10 cellular contexts compared by ENCODE assay signal in the genomic region with DNA sequence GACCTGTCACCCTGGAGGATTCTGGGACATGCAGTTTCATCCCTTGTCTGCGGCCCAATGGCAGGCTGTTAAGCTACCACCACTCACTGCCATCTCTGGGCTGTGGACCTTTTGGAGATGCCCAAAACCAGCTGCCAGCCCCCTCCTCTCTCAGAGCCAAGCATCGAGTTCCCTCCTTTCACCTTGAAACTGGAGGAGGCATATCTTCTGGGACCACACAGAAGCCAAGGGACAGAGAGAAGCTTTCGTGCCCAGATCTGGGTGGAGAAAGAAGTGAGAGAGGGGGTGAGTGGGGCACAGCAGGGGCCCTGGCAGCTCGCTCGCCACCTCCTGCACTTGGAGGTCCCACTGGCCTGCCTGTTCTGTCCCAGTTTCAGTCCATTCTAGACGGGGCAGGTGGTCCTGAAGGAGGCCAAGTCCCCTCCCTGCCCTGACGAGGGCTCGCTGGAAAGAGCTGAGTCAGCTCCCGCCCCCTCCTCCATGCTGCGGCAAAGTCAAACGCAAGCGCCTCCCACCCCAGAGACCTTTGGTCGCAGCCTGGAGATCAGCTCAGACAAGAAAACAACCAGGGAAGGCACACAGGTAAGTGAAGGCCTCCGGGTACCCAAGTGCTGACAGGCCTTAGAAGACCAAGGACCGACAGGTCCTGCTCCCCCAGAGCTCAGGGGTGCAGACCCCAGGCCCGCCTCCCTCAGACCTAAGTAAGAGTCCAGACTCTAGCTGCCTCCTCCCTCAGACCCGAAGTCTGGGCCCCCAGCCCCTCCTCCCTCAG. TPM values are rescaled to one million over a fixed set of nuclear protein-coding genes. Genes with fewer than 3 reads are reported as not detected.
DNase-seq lines count a peak whose midpoint lies in the region; ATAC-seq and TF ChIP-seq lines count a peak whose summit lies in the region.
"Had no signal": no experiment of that assay in that cellular context is flagged by ENCODE, and none has a peak within 500 bp of the region (broad histone marks: within the 10 kb centered on the region; RNA-seq: fewer than 3 reads in every experiment).

No MANE protein-coding gene starts in this region.

- TF ChIP-seq POLR2A in Raji (IDR thresholded peaks at IDR 0.05; ENCODE audit: insufficient read depth, low read depth, low read length) = 0 out of 2 replicates have a peak, but pooled peaks have one; percentile 30
- TF ChIP-seq POLR2A in gastrocnemius medialis (IDR thresholded peaks at IDR 0.05) = no peak

- H3K27me3 ChIP-seq in gastrocnemius medialis = no peaks in the 10 kb centered on the region
- H3K27me3 ChIP-seq in left lung = peaks cover 0 to 5% of the 10 kb centered on the region in 2 donors
- H3K27me3 ChIP-seq: tibial artery had no signal

- H3K4me1 ChIP-seq in gastrocnemius medialis (peaks cover 6 to 11% of the 10 kb centered on the region in 2 donors), left lung (peaks cover 0 to 21% of the 10 kb centered on the region in 2 donors)

- TF ChIP-seq CTCF in gastrocnemius medialis (IDR thresholded peaks at IDR 0.05 in 4 of 5, conservative IDR thresholded peaks at IDR 0.05 in 1 of 5) (no peak), left lung (IDR thresholded peaks at IDR 0.05) (no peak)

- H3K4me3 Mint-ChIP-seq in activated naive CD4-positive, alpha-beta T cell treated with anti-CD3 and anti-CD28 coated beads for 36 hours = no peak overlapping the region

- H3K9me3 ChIP-seq in gastrocnemius medialis (no peaks in the 10 kb centered on the region), left lung (no peaks in the 10 kb centered on the region)
- H3K9me3 ChIP-seq: tibial artery had no signal

- no peak overlapping the region for H3K27ac Mint-ChIP-seq in activated naive CD4-positive, alpha-beta T cell treated with anti-CD3 and anti-CD28 coated beads for 36 hours

- no peaks in the 10 kb centered on the region for H3K27me3 Mint-ChIP-seq in activated naive CD4-positive, alpha-beta T cell treated with anti-CD3 and anti-CD28 coated beads for 36 hours (ENCODE audit: low read depth)

- intact Hi-C loops in gastrocnemius medialis (cut with DNase I; ENCODE audit: low total_unique reads) (no loop called here), left lung (cut with DNase I) (no loop called here)
- intact Hi-C loops in activated naive CD4-positive, alpha-beta T cell treated with anti-CD3 and anti-CD28 coated beads for 36 hours (cut with micrococcal nuclease) = no loop called here

- CTCF ChIA-PET in activated naive CD4-positive, alpha-beta T cell treated with anti-CD3 and anti-CD28 coated beads for 36 hours (lab: Charles Lee) = interaction anchor here (0.6 to 2.2 kb wide), 5 partner anchors 11 to 637 kb away, joined by 3 to 10 read pairs (median 6); no protein-coding TSS in a partner anchor

- peaks cover 22% of the 10 kb centered on the region for H3K4me1 Mint-ChIP-seq in activated naive CD4-positive, alpha-beta T cell treated with anti-CD3 and anti-CD28 coated beads for 36 hours (ENCODE audit: low read depth)

- in situ Hi-C loops in gastrocnemius medialis (cut with MboI; ENCODE audit: low sequenced_read_pairs in 4 of 4) = no loop called here

- H3K27ac ChIP-seq in gastrocnemius medialis = peak overlapping the region; percentile 27 to 95 (median 64)
- H3K27ac ChIP-seq in left lung = no peak overlapping the region
- H3K27ac ChIP-seq: tibial artery had no signal

- H3K36me3 ChIP-seq in gastrocnemius medialis (no peaks in the 10 kb centered on the region), left lung (peaks cover 0 to 3% of the 10 kb centered on the region in 2 donors)

- H3K4me3 ChIP-seq in gastrocnemius medialis = peak overlapping the region in 1 of 4 donors; percentile 5
- H3K4me3 ChIP-seq in left lung = no peak overlapping the region
- H3K4me3 ChIP-seq: tibial artery had no signal

- DNase-seq in NOMO-1 treated with DMSO at 0.1 percent for 48 hours (lab: John Stamatoyannopoulos, UW; ENCODE audit: unreplicated experiment) (peak; percentile 13), NOMO-1 treated with dmso at 0.1 percent for 144 hours (lab: John Stamatoyannopoulos, UW; ENCODE audit: unreplicated experiment) (no peak), globus pallidus (ENCODE audit: low spot score) (peak; percentile 74), gastrocnemius medialis (peak in 1 of 2 donors; percentile 31), NCI-H1930 (lab: John Stamatoyannopoulos, UW) (no peak), left lung (no peak)
- DNase-seq in activated naive CD4-positive, alpha-beta T cell treated with anti-CD3 and anti-CD28 coated beads for 36 hours = no peak

- H3K9me3 Mint-ChIP-seq in activated naive CD4-positive, alpha-beta T cell treated with anti-CD3 and anti-CD28 coated beads for 36 hours = no peaks in the 10 kb centered on the region

- peak; percentile 26 to 47 for ATAC-seq in gastrocnemius medialis
- ATAC-seq in left lung = no peak

- H3K36me3 Mint-ChIP-seq in activated naive CD4-positive, alpha-beta T cell treated with anti-CD3 and anti-CD28 coated beads for 36 hours (ENCODE audit: low read depth) = peaks cover 3% of the 10 kb centered on the region

RNA-seq across cellular contexts. Expression of a gene that starts 3.8 kb away (rescaled TPM):
- total RNA-seq in gastrocnemius medialis = 10 to 100 TPM; 28.0 to 56.6 (median 43.8) TPM
- total RNA-seq in left lung = 10 to 100 TPM; 68.5 to 87.5 TPM
- total RNA-seq in activated naive CD4-positive, alpha-beta T cell treated with anti-CD3 and anti-CD28 coated beads for 36 hours = 10 to 100 TPM; 66.4 to 66.8 TPM

RNA-seq across cellular contexts. Expression of a gene that starts 29.3 kb away (rescaled TPM):
- 1 to 10 TPM in 3 of 4 donors, not detected in 1; 1.2 to 1.9 (median 1.7) TPM for total RNA-seq in gastrocnemius medialis
- 10 to 100 TPM; 10.1 to 20.3 TPM for total RNA-seq in left lung
- under 1 TPM in 1 of 2 experiments, not detected in 1; 0.50 TPM for total RNA-seq in activated naive CD4-positive, alpha-beta T cell treated with anti-CD3 and anti-CD28 coated beads for 36 hours

RNA-seq across cellular contexts. Expression of a gene that starts 51.7 kb away (rescaled TPM):
- total RNA-seq in gastrocnemius medialis = not detected
- total RNA-seq in left lung = not detected
- not detected for total RNA-seq in activated naive CD4-positive, alpha-beta T cell treated with anti-CD3 and anti-CD28 coated beads for 36 hours
- total RNA-seq: pulmonary artery endothelial cell had no signal

RNA-seq across cellular contexts. Expression of a gene that starts 54.6 kb away (rescaled TPM):
- total RNA-seq in gastrocnemius medialis (1 to 10 TPM in 2 of 4 donors, under 1 TPM in 2; 0.61 to 1.3 (median 0.98) TPM), left lung (1 to 10 TPM; 6.0 to 8.7 TPM)
- under 1 TPM; 0.07 to 0.12 TPM for total RNA-seq in activated naive CD4-positive, alpha-beta T cell treated with anti-CD3 and anti-CD28 coated beads for 36 hours

Comparison
In these comparisons a context has a peak if more than half of its experiments do, and no peak if none do; other contexts are left out.
1. DNase-seq: peak in NOMO-1 treated with DMSO at 0.1 percent for 48 hours (single experiment) and globus pallidus (single experiment); none in NOMO-1 treated with dmso at 0.1 percent for 144 hours (single experiment), NCI-H1930 (0 of 2), left lung (0 of 2) and activated naive CD4-positive, alpha-beta T cell treated with anti-CD3 and anti-CD28 coated beads for 36 hours (single experiment).
2. H3K27ac ChIP-seq: peak in gastrocnemius medialis (4 of 4); none in left lung (0 of 2).